Comparison of ENCODE assay signal across 25 cellular contexts in genomic region chr20:8930691-8931090, GRCh38.
"Had no signal": no experiment of that assay in that cellular context is flagged by ENCODE, and none has a peak within 500 bp of the region (broad histone marks: within the 10 kb centered on the region; RNA-seq: fewer than 3 reads in every experiment).

No MANE protein-coding gene starts in this region.

- H3K36me3 Mint-ChIP-seq: activated naive CD4-positive, alpha-beta T cell treated with anti-CD3 and anti-CD28 coated beads, Interleukin-2, amount 50 U/mL, for 24 hours; immature natural killer cell; naive thymus-derived CD4-positive, alpha-beta T cell; WTC11 had no signal

- H3K4me3 ChIP-seq: colonic mucosa, esophagus squamous epithelium, gastrocnemius medialis, heart left ventricle, mucosa of descending colon, tibial nerve had no signal

- H3K9me3 ChIP-seq: colonic mucosa, esophagus squamous epithelium, gastrocnemius medialis, mucosa of descending colon, tibial nerve had no signal

- H3K27ac Mint-ChIP-seq: activated CD8-positive, alpha-beta T cell treated with anti-CD3 and anti-CD28 coated beads for 36 hours; activated naive CD4-positive, alpha-beta T cell treated with anti-CD3 and anti-CD28 coated beads, Interleukin-2, amount 50 U/mL, for 24 hours; immature natural killer cell; naive thymus-derived CD4-positive, alpha-beta T cell; T-helper 17 cell; WTC11 had no signal

- H3K4me3 Mint-ChIP-seq: activated CD8-positive, alpha-beta T cell treated with anti-CD3 and anti-CD28 coated beads for 36 hours; activated naive CD4-positive, alpha-beta T cell treated with anti-CD3 and anti-CD28 coated beads, Interleukin-2, amount 50 U/mL, for 24 hours; activated T-cell treated with anti-CD3 and anti-CD28 coated beads, Interleukin-2, amount 50 U/mL, for 4 hours; immature natural killer cell; naive thymus-derived CD4-positive, alpha-beta T cell; T-helper 17 cell; WTC11 had no signal

- H3K9me3 Mint-ChIP-seq: activated CD8-positive, alpha-beta T cell treated with anti-CD3 and anti-CD28 coated beads for 36 hours; activated naive CD4-positive, alpha-beta T cell treated with anti-CD3 and anti-CD28 coated beads, Interleukin-2, amount 50 U/mL, for 24 hours; WTC11 had no signal

- H3K4me1 ChIP-seq: colonic mucosa had no signal

- ATAC-seq: activated CD8-positive, alpha-beta T cell treated with anti-CD3 and anti-CD28 coated beads for 36 hours; activated T-cell treated with anti-CD3 and anti-CD28 coated beads, Interleukin-2, amount 50 U/mL, for 4 hours; gastrocnemius medialis; mucosa of descending colon; naive thymus-derived CD4-positive, alpha-beta T cell; T-helper 17 cell; WTC11 had no signal

- H3K27ac ChIP-seq: colonic mucosa, gastrocnemius medialis, tibial nerve had no signal

- H3K4me1 Mint-ChIP-seq: activated naive CD4-positive, alpha-beta T cell treated with anti-CD3 and anti-CD28 coated beads, Interleukin-2, amount 50 U/mL, for 24 hours; immature natural killer cell; naive thymus-derived CD4-positive, alpha-beta T cell; T-helper 17 cell had no signal

- H3K27me3 Mint-ChIP-seq: activated CD8-positive, alpha-beta T cell treated with anti-CD3 and anti-CD28 coated beads for 36 hours; activated naive CD4-positive, alpha-beta T cell treated with anti-CD3 and anti-CD28 coated beads, Interleukin-2, amount 50 U/mL, for 24 hours; T-helper 17 cell had no signal

- DNase-seq: activated CD4-positive, alpha-beta T cell treated with anti-CD3 and anti-CD28 coated beads for 4 hours; activated CD8-positive, alpha-beta T cell treated with anti-CD3 and anti-CD28 coated beads for 36 hours; activated effector memory CD4-positive, alpha-beta T cell treated with anti-CD3 and anti-CD28 coated beads, Interleukin-2, amount 50 U/mL, for 16 hours; activated T-cell treated with anti-CD3 and anti-CD28 coated beads, Interleukin-2, amount 50 U/mL, for 4 hours; caudate nucleus; colonic mucosa; effector CD4-positive, alpha-beta T cell; esophagus squamous epithelium; gastrocnemius medialis; heart left ventricle; immature natural killer cell; mammary epithelial cell; mucosa of descending colon; naive thymus-derived CD4-positive, alpha-beta T cell; posterior cingulate gyrus; right cardiac atrium; small intestine; stimulated activated CD4-positive, alpha-beta T cell treated with anti-CD3 and anti-CD28 coated beads, Interleukin-4, amount 100 ng/mL, for 4 hours; stimulated activated CD8-positive, alpha-beta memory T cell treated with anti-CD3 and anti-CD28 coated beads, Interleukin-4, amount 100 ng/mL, for 48 hours; stimulated activated naive CD4-positive, alpha-beta T cell treated with Interleukin-2 at 50 U/mL for 16 hours; substantia nigra; T-helper 17 cell had no signal

- H3K27me3 ChIP-seq: colonic mucosa, esophagus squamous epithelium, gastrocnemius medialis, heart left ventricle, tibial nerve had no signal

- H3K36me3 ChIP-seq: colonic mucosa, esophagus squamous epithelium, gastrocnemius medialis, heart left ventricle, tibial nerve had no signal
